8 cellular contexts compared by ENCODE assay signal in the genomic region with DNA sequence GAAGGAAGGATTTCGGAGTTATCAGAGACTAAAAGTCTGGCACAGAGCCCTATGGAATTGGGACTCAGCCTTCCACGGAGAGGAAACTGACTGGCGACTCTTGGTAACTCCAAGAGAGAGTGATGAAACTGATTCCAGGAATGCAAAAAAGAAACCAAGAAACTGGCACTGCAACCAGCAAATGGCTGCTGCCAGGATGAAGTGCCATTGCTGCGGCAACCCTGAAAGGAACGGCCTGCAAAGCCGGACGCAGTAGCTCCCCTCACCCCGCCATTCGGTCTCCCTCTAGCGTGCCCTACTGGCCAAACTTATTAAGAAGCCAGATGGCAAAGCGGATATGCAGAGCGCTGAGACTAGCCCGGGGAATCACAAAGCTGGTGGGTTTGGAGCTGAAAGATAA.
A peak's percentile ranks its signal among the peaks of the same experiment; 100 is the strongest.
DNase-seq lines count a peak whose midpoint lies in the region; ATAC-seq, FAIRE-seq and TF ChIP-seq lines count a peak whose summit lies in the region.

No MANE protein-coding gene starts in this region.

- no peak for FAIRE-seq in keratinocyte (lab: Jason Lieb, UNC)

- H2AFZ ChIP-seq in keratinocyte (ENCODE audit: control insufficient read depth, low read length) = peak overlapping the region; percentile 78

- H3K27me3 Mint-ChIP-seq in stimulated activated naive CD8-positive, alpha-beta T cell treated with anti-CD3 and anti-CD28 coated beads, Interleukin-15, amount 100 ng/mL, for 72 hours = no peaks in the 10 kb centered on the region

- no peaks in the 10 kb centered on the region for H3K9me1 ChIP-seq in keratinocyte (ENCODE audit: control insufficient read depth, extremely low read depth, insufficient read depth, low read length)

- H3K4me1 ChIP-seq in keratinocyte (ENCODE audit: control insufficient read depth, extremely low read depth, insufficient read depth, low read length) = peaks cover 3% of the 10 kb centered on the region

- H3K9ac ChIP-seq in keratinocyte (ENCODE audit: control insufficient read depth, extremely low read depth, insufficient read depth, low read length) = no peak overlapping the region

- H3K4me1 Mint-ChIP-seq in stimulated activated naive CD8-positive, alpha-beta T cell treated with anti-CD3 and anti-CD28 coated beads, Interleukin-15, amount 100 ng/mL, for 72 hours = no peaks in the 10 kb centered on the region

- no peak overlapping the region for H3K27ac Mint-ChIP-seq in stimulated activated naive CD8-positive, alpha-beta T cell treated with anti-CD3 and anti-CD28 coated beads, Interleukin-15, amount 100 ng/mL, for 72 hours

- no peaks in the 10 kb centered on the region for H3K36me3 ChIP-seq in keratinocyte (ENCODE audit: control insufficient read depth in 2 of 2, extremely low read depth in 1 of 2, insufficient read depth in 2 of 2, low read length in 2 of 2)

- peak overlapping the region in 1 of 2 donors; percentile 32 for H3K4me3 Mint-ChIP-seq in stimulated activated naive CD8-positive, alpha-beta T cell treated with anti-CD3 and anti-CD28 coated beads, Interleukin-15, amount 100 ng/mL, for 72 hours

- H3K27ac ChIP-seq in keratinocyte (ENCODE audit: control insufficient read depth, insufficient read depth, low read length) = no peak overlapping the region

- DNase-seq in activated gamma-delta T cell treated with Interleukin-2 at 50 U/mL for 16 hours = peak; percentile 11
- no peak for DNase-seq in activated gamma-delta T cell (lab: John Stamatoyannopoulos, UW)
- peak; percentile 88 for DNase-seq in NCI-H2227 (lab: John Stamatoyannopoulos, UW; ENCODE audit: unreplicated experiment)
- peak; percentile 58 for DNase-seq in cerebellum (ENCODE audit: low spot score)
- DNase-seq in keratinocyte (ENCODE audit: low read depth, low spot score) = no peak
- DNase-seq in stimulated activated naive CD8-positive, alpha-beta T cell treated with anti-CD3 and anti-CD28 coated beads, Interleukin-15, amount 100 ng/mL, for 72 hours = peak; percentile 3 to 32
- DNase-seq in HUDEP-2 (lab: John Stamatoyannopoulos, UW; ENCODE audit: unreplicated experiment in 76 of 76) = no peak

- no peaks in the 10 kb centered on the region for H3K27me3 ChIP-seq in keratinocyte (ENCODE audit: control insufficient read depth, extremely low read depth, insufficient read depth, low read length)

- no peaks in the 10 kb centered on the region for H3K9me3 ChIP-seq in keratinocyte (ENCODE audit: control insufficient read depth, low read depth, low read length)

- peak overlapping the region; percentile 49 for H3K4me2 ChIP-seq in keratinocyte (ENCODE audit: control insufficient read depth, extremely low read depth, insufficient read depth, low read depth, low read length)

- no peaks in the 10 kb centered on the region for H3K79me2 ChIP-seq in keratinocyte (ENCODE audit: control insufficient read depth, insufficient read depth, low read length)

- peak; percentile 49 to 70 (median 64) for TF ChIP-seq CTCF in keratinocyte (optimal IDR thresholded peaks at IDR 0.05 in 1 of 3, IDR thresholded peaks at IDR 0.05 in 1 of 3, conservative IDR thresholded peaks at IDR 0.05 in 1 of 3; ENCODE audit: extremely low read depth in 1 of 3, insufficient read depth in 2 of 3, low read length in 3 of 3)

- H3K9me3 Mint-ChIP-seq in stimulated activated naive CD8-positive, alpha-beta T cell treated with anti-CD3 and anti-CD28 coated beads, Interleukin-15, amount 100 ng/mL, for 72 hours = no peaks in the 10 kb centered on the region

- ATAC-seq in HG02588 (IDR thresholded peaks at IDR 0.05; ENCODE audit: unreplicated experiment) = peak; percentile 48
- peak; percentile 75 for ATAC-seq in stimulated activated naive CD8-positive, alpha-beta T cell treated with anti-CD3 and anti-CD28 coated beads, Interleukin-15, amount 100 ng/mL, for 72 hours

- dilution Hi-C loops in keratinocyte (cut with MboI; ENCODE audit: extremely low pct_ligation_motif_present, low sequenced_read_pairs) = no loop called here

- H3K4me3 ChIP-seq in keratinocyte (ENCODE audit: control insufficient read depth in 2 of 3, extremely low read depth in 1 of 3, insufficient read depth in 2 of 3, low read depth in 1 of 3, low read length in 3 of 3) = peak overlapping the region in 1 of 3 experiments; percentile 43

- no peaks in the 10 kb centered on the region for H4K20me1 ChIP-seq in keratinocyte (ENCODE audit: control insufficient read depth, extremely low read depth, insufficient read depth, low read length)

Comparison
In these comparisons a context has a peak if more than half of its experiments do, and no peak if none do; other contexts are left out.
1. DNase-seq: peak in activated gamma-delta T cell treated with Interleukin-2 at 50 U/mL for 16 hours (single experiment), NCI-H2227 (single experiment), cerebellum (single experiment) and stimulated activated naive CD8-positive, alpha-beta T cell treated with anti-CD3 and anti-CD28 coated beads, Interleukin-15, amount 100 ng/mL, for 72 hours (2 of 2); none in activated gamma-delta T cell (single experiment), keratinocyte (single experiment) and HUDEP-2 (0 of 76).